Comparison of ENCODE assay signal across 8 cellular contexts in the genomic region with DNA sequence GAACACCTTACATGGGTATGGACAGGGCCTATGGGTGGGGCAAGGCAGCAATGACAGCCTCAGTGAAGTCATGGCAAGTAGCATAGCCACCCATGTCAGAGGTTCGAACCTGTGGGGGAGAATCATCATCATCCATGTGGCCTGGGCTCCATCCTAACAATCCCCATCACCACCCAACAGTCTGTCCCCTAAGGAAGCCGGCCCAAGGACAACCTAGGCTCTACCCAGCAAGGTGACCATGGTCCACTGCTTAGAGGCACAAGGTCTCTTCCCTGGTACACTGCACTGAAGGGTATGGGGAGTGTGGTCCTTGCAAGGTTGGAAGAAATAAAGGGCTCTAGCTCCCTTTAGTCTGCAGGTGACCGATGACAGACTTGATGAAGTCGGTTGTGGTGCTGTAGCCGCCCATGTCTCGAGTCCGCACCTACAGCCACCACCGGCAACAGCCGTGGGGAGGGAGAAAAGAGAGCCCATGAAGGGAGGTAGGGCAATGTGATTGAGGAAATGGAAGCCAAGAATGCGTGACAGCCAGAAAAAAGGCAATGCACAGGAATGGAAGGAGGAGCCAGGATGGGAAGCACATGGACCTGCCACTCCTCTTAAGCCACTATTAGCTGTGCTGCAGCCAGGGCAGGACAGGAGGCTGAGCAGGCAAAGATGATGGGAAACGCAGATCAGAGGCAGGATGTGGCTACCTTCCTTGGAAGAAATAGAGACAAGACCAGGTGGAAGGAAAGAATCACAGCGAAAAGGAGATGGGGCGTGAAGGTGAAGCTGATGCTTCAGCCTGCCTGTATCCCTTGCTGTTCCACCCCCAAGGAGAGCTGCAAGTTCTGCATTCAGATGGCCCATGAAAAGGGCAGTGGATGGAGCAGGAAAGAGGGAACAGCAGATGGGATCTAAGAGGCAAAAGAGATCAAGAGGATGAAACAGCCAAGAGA. TPM values are rescaled to one million over a fixed set of nuclear protein-coding genes. Genes with fewer than 3 reads are reported as not detected.
DNase-seq lines count a peak whose midpoint lies in the region; ATAC-seq and TF ChIP-seq lines count a peak whose summit lies in the region.

No MANE protein-coding gene starts in this region.

- no peaks in the 10 kb centered on the region for H3K27me3 ChIP-seq in Karpas-422 (ENCODE audit: low read length)

- no peak overlapping the region for H3K9ac ChIP-seq in Karpas-422 (ENCODE audit: low read length)

- no peak overlapping the region for H3K4me3 ChIP-seq in Karpas-422 (ENCODE audit: low read length)

- peaks cover 24% of the 10 kb centered on the region for H3K79me2 ChIP-seq in Karpas-422 (ENCODE audit: low read length)

- TF ChIP-seq CTCF in nephron (IDR thresholded peaks at IDR 0.05; ENCODE audit: unreplicated experiment in 3 of 3), result no peak

- H3K4me1 Mint-ChIP-seq in activated CD8-positive, alpha-beta memory T cell treated with anti-CD3 and anti-CD28 coated beads, Interleukin-2, amount 10 ng/mL, durations not matched to agents 7 days and 5 days, result peaks cover 51% of the 10 kb centered on the region
- peaks cover 21% of the 10 kb centered on the region for H3K4me1 Mint-ChIP-seq in nephron

- H3K27me3 Mint-ChIP-seq in activated CD8-positive, alpha-beta memory T cell treated with anti-CD3 and anti-CD28 coated beads, Interleukin-2, amount 10 ng/mL, durations not matched to agents 7 days and 5 days, result no peaks in the 10 kb centered on the region
- H3K27me3 Mint-ChIP-seq in nephron (ENCODE audit: low read depth), result no peaks in the 10 kb centered on the region

- intact Hi-C loops in Right ventricle myocardium superior (cut with DNase I), result no loop called here

- no peak overlapping the region for H3K27ac ChIP-seq in Karpas-422 (ENCODE audit: low read length)

- H3K9me3 Mint-ChIP-seq in activated CD8-positive, alpha-beta memory T cell treated with anti-CD3 and anti-CD28 coated beads, Interleukin-2, amount 10 ng/mL, durations not matched to agents 7 days and 5 days (ENCODE audit: low read depth), result no peaks in the 10 kb centered on the region
- H3K9me3 Mint-ChIP-seq in nephron, result no peaks in the 10 kb centered on the region

- peak overlapping the region; percentile 52 for H3K27ac Mint-ChIP-seq in activated CD8-positive, alpha-beta memory T cell treated with anti-CD3 and anti-CD28 coated beads, Interleukin-2, amount 10 ng/mL, durations not matched to agents 7 days and 5 days
- no peak overlapping the region for H3K27ac Mint-ChIP-seq in nephron

- CTCF ChIA-PET in activated CD8-positive, alpha-beta memory T cell treated with anti-CD3 and anti-CD28 coated beads, Interleukin-2, amount 10 ng/mL, durations not matched to agents 7 days and 5 days (lab: Charles Lee), result no interaction called here

- H2AFZ ChIP-seq in Karpas-422 (ENCODE audit: low read length), result no peak overlapping the region

- H3K4me3 Mint-ChIP-seq in activated CD8-positive, alpha-beta memory T cell treated with anti-CD3 and anti-CD28 coated beads, Interleukin-2, amount 10 ng/mL, durations not matched to agents 7 days and 5 days, result no peak overlapping the region
- H3K4me3 Mint-ChIP-seq in nephron, result peak overlapping the region; percentile 30 to 71 (median 58)

- H3K9me2 ChIP-seq in Karpas-422 (replicated peaks; ENCODE audit: insufficient read depth, low read length), result no peaks in the 10 kb centered on the region

- H3K36me3 ChIP-seq in Karpas-422 (ENCODE audit: insufficient read depth, low read length), result peaks cover 45% of the 10 kb centered on the region

- H3K36me3 Mint-ChIP-seq in activated CD8-positive, alpha-beta memory T cell treated with anti-CD3 and anti-CD28 coated beads, Interleukin-2, amount 10 ng/mL, durations not matched to agents 7 days and 5 days, result peaks cover 64% of the 10 kb centered on the region
- H3K36me3 Mint-ChIP-seq in nephron (ENCODE audit: low read depth), result peaks cover 84% of the 10 kb centered on the region

- no peak for ATAC-seq in activated CD8-positive, alpha-beta memory T cell treated with anti-CD3 and anti-CD28 coated beads, Interleukin-2, amount 10 ng/mL, durations not matched to agents 7 days and 5 days
- no peak for ATAC-seq in Right ventricle myocardium superior (ENCODE audit: poor library complexity)

- peaks cover 40% of the 10 kb centered on the region for H4K20me1 ChIP-seq in Karpas-422 (ENCODE audit: insufficient read depth, low read depth, low read length)

- H3K4me2 ChIP-seq in Karpas-422 (ENCODE audit: low read depth, low read length, poor library complexity, severe bottlenecking), result no peak overlapping the region

- DNase-seq in SIG-M5 treated with dmso at 0.1 percent for 504 hours (lab: John Stamatoyannopoulos, UW; ENCODE audit: unreplicated experiment), result peak; percentile 20
- no peak for DNase-seq in SIG-M5 (lab: John Stamatoyannopoulos, UW)
- DNase-seq in Karpas-422, result peak; percentile 75
- DNase-seq in activated CD8-positive, alpha-beta memory T cell treated with anti-CD3 and anti-CD28 coated beads, Interleukin-2, amount 10 ng/mL, durations not matched to agents 7 days and 5 days, result no peak
- no peak for DNase-seq in kidney glomerular epithelial cell (lab: John Stamatoyannopoulos, UW)
- no peak for DNase-seq in Right ventricle myocardium superior
- no peak for DNase-seq in NCI-H1092 (lab: John Stamatoyannopoulos, UW)

- H3K4me1 ChIP-seq in Karpas-422 (ENCODE audit: low read length), result peaks cover 22% of the 10 kb centered on the region

- no peaks in the 10 kb centered on the region for H3K9me3 ChIP-seq in Karpas-422 (ENCODE audit: low read length)

RNA-seq across cellular contexts. Expression of a gene that starts 5.3 kb away (rescaled TPM):
- total RNA-seq in Karpas-422 (2014; rRNA removed; shearing (Covaris generic); ENCODE audit: low replicate concordance), result 83.7 and 129 TPM in 2 replicates
- 10 to 100 TPM; 91.4 to 96.0 TPM for total RNA-seq in activated CD8-positive, alpha-beta memory T cell treated with anti-CD3 and anti-CD28 coated beads, Interleukin-2, amount 10 ng/mL, durations not matched to agents 7 days and 5 days
- total RNA-seq in Right ventricle myocardium superior, result 277 TPM

RNA-seq across cellular contexts. Expression of a gene that starts 6.3 kb away (rescaled TPM):
- 192 and 300 TPM in 2 replicates for total RNA-seq in Karpas-422 (2014; rRNA removed; shearing (Covaris generic); ENCODE audit: low replicate concordance)
- 100 to 1,000 TPM; 469 to 508 TPM for total RNA-seq in activated CD8-positive, alpha-beta memory T cell treated with anti-CD3 and anti-CD28 coated beads, Interleukin-2, amount 10 ng/mL, durations not matched to agents 7 days and 5 days
- 45.6 TPM for total RNA-seq in Right ventricle myocardium superior

RNA-seq across cellular contexts. Expression of a gene that starts 33.9 kb away (rescaled TPM):
- 6.5 and 12.8 TPM in 2 replicates for total RNA-seq in Karpas-422 (2014; rRNA removed; shearing (Covaris generic); ENCODE audit: low replicate concordance)
- 1 to 10 TPM; 1.3 to 3.1 TPM for total RNA-seq in activated CD8-positive, alpha-beta memory T cell treated with anti-CD3 and anti-CD28 coated beads, Interleukin-2, amount 10 ng/mL, durations not matched to agents 7 days and 5 days
- 2.9 TPM for total RNA-seq in Right ventricle myocardium superior

Comparison
In these comparisons a context has a peak if more than half of its experiments do, and no peak if none do; other contexts are left out.
1. DNase-seq: peak in SIG-M5 treated with dmso at 0.1 percent for 504 hours (single experiment) and Karpas-422 (single experiment); none in SIG-M5 (single experiment), activated CD8-positive, alpha-beta memory T cell treated with anti-CD3 and anti-CD28 coated beads, Interleukin-2, amount 10 ng/mL, durations not matched to agents 7 days and 5 days (single experiment), kidney glomerular epithelial cell (single experiment), Right ventricle myocardium superior (single experiment) and NCI-H1092 (single experiment).